In the genomic region with DNA sequence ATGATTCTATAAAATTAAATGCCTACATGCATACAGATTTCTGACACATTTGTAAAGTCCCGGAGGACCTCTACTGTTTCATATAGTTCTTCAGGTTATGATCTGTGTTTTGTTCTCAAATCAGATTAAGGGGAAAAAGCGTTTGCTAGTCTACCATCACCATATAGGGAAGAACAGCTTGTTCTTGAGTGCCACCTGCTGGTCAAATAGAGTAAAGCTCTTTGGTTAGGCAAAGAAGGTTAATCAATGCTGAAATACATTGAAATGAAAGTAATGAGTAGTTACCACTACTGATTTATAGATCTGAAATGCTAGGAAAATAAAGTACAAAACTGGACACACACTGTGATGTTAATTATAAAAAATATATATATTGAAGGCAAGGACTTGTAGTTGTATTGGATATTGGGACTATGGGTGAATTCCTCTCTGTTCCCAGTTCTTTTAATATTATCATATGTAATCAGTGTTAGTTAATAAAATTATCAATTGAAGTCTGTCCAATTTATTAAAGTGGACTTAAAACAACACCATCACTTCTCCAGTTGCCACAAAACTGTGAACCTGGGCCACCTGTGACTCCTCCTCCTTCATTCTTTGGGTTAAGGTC, we compare ENCODE assay signal across 8 cellular contexts.
DNase-seq lines count a peak whose midpoint lies in the region; ATAC-seq, FAIRE-seq and TF ChIP-seq lines count a peak whose summit lies in the region.

No MANE protein-coding gene starts in this region.

- intact Hi-C loops in activated naive CD4-positive, alpha-beta T cell treated with anti-CD3 and anti-CD28 coated beads for 36 hours (cut with micrococcal nuclease), result loop anchor here (1.0 to 5.0 kb wide), 6 partner anchors 71 to 733 kb away; a partner anchor contains a TSS
- intact Hi-C loops in HepG2 (cut with micrococcal nuclease; ENCODE audit: unreplicated experiment), result loop anchor here (1.0 to 5.0 kb wide), 5 partner anchors 27 to 401 kb away; no protein-coding TSS in a partner anchor
- intact Hi-C loops in stomach (cut with DNase I; ENCODE audit: low total_unique reads), result loop anchor here (5.0 kb wide), 1 partner anchor 116 kb away; no protein-coding TSS in a partner anchor

- H2AFZ ChIP-seq in HepG2 (ENCODE audit: low read length), result no peak overlapping the region

- no peaks in the 10 kb centered on the region for H4K20me1 ChIP-seq in HepG2 (ENCODE audit: insufficient read depth, low read length)

- in situ Hi-C loops in HepG2 (cut with HindIII; ENCODE audit: extremely low pct_ligation_motif_present, low pct_unique_long_range_greater_than_20kb), result loop anchor here (5.0 kb wide), 3 partner anchors 76 to 231 kb away; no protein-coding TSS in a partner anchor

- no peak overlapping the region for H3K9ac ChIP-seq in HepG2 (ENCODE audit: insufficient read depth, low read depth, low read length)

- FAIRE-seq in HepG2 (lab: Jason Lieb, UNC), result peak; percentile 87

- no peaks in the 10 kb centered on the region for H3K4me1 Mint-ChIP-seq in activated naive CD4-positive, alpha-beta T cell treated with anti-CD3 and anti-CD28 coated beads for 36 hours (ENCODE audit: low read depth)

- TF ChIP-seq RAD21 in HepG2 (CRISPR knock-in tag; IDR thresholded peaks at IDR 0.05), result peak; percentile 83

- H3K9me3 Mint-ChIP-seq in activated naive CD4-positive, alpha-beta T cell treated with anti-CD3 and anti-CD28 coated beads for 36 hours, result no peaks in the 10 kb centered on the region

- H3K27ac ChIP-seq in caudate nucleus (ENCODE audit: low read depth, low read length), result peak overlapping the region; percentile 4
- H3K27ac ChIP-seq in HepG2 (ENCODE audit: extremely low read length, insufficient read depth, low read length), result no peak overlapping the region
- H3K27ac ChIP-seq in stomach, result peak overlapping the region in 2 of 5 donors; percentile 44 to 50

- no peaks in the 10 kb centered on the region for H3K79me2 ChIP-seq in HepG2 (ENCODE audit: insufficient read depth, low read length)

- no TSS peak for BruUV-seq in HepG2 (replicated peaks; lab: Mats Ljungman, UMichigan)

- H3K36me3 Mint-ChIP-seq in activated naive CD4-positive, alpha-beta T cell treated with anti-CD3 and anti-CD28 coated beads for 36 hours (ENCODE audit: low read depth), result no peaks in the 10 kb centered on the region

- H3K4me3 Mint-ChIP-seq in activated naive CD4-positive, alpha-beta T cell treated with anti-CD3 and anti-CD28 coated beads for 36 hours, result no peak overlapping the region

- H3K4me2 ChIP-seq in HepG2 (ENCODE audit: low read depth, low read length), result no peak overlapping the region

- no peak overlapping the region for H3K4me3 ChIP-seq in HepG2 (replicated peaks in 1 of 3; ENCODE audit: insufficient read depth in 1 of 3, low read depth in 2 of 3, low read length in 3 of 3)
- no peak overlapping the region for H3K4me3 ChIP-seq in stomach

- CTCF ChIA-PET in activated naive CD4-positive, alpha-beta T cell treated with anti-CD3 and anti-CD28 coated beads for 36 hours (lab: Charles Lee), result interaction anchor here (0.6 to 11.8 kb wide), 17 partner anchors 9 to 230 kb away, joined by 3 to 160 read pairs (median 4); no protein-coding TSS in a partner anchor
- CTCF ChIA-PET in HepG2 (lab: Yijun Ruan, JAX; ENCODE audit: low intra/inter-chr PET ratio, low total read pairs), result interaction anchor here (1.8 to 3.9 kb wide), 4 partner anchors 27 to 230 kb away, joined by 6 to 53 read pairs (median 12); no protein-coding TSS in a partner anchor

- no peak overlapping the region for H3K27ac Mint-ChIP-seq in activated naive CD4-positive, alpha-beta T cell treated with anti-CD3 and anti-CD28 coated beads for 36 hours

- H3K27me3 Mint-ChIP-seq in activated naive CD4-positive, alpha-beta T cell treated with anti-CD3 and anti-CD28 coated beads for 36 hours (ENCODE audit: low read depth), result peaks cover 7% of the 10 kb centered on the region

- DNase-seq in activated naive CD4-positive, alpha-beta T cell treated with anti-CD3 and anti-CD28 coated beads for 36 hours, result peak; percentile 68
- no peak for DNase-seq in activated naive CD4-positive, alpha-beta T cell (lab: John Stamatoyannopoulos, UW)
- DNase-seq in SHP77 treated with DMSO at 0.1 percent for 48 hours (lab: John Stamatoyannopoulos, UW), result peak; percentile 64
- DNase-seq in caudate nucleus (lab: John Stamatoyannopoulos, UW), result peak in 8 of 61 donors; percentile 3 to 58 (median 22)
- peak; percentile 71 for DNase-seq in HepG2 (ENCODE audit: low spot score)
- peak; percentile 40 for DNase-seq in stomach

- H3K9me3 ChIP-seq in HepG2 (ENCODE audit: low read length) (no peaks in the 10 kb centered on the region), stomach (no peaks in the 10 kb centered on the region)

- no peaks in the 10 kb centered on the region for H3K27me3 ChIP-seq in HepG2 (ENCODE audit: control insufficient read depth in 1 of 2, insufficient read depth in 2 of 2, low read length in 2 of 2)
- no peaks in the 10 kb centered on the region for H3K27me3 ChIP-seq in stomach

- POLR2A ChIA-PET in HepG2 (lab: Yijun Ruan, JAX), result interaction anchor here (1.0 to 1.5 kb wide), 2 partner anchors 25 to 116 kb away, joined by 3 to 4 read pairs; no protein-coding TSS in a partner anchor

- H3K4me1 ChIP-seq in HepG2 (ENCODE audit: insufficient read depth, low read length), result peaks cover 28% of the 10 kb centered on the region
- H3K4me1 ChIP-seq in stomach, result peaks cover 12 to 75% (median 42%) of the 10 kb centered on the region in 4 donors

- ATAC-seq in GM21786 (IDR thresholded peaks at IDR 0.05; ENCODE audit: unreplicated experiment), result peak; percentile 62
- peak; percentile 74 for ATAC-seq in HepG2

- no peak for TF ChIP-seq POLR2A in HepG2 (IDR thresholded peaks at IDR 0.05; ENCODE audit: insufficient read depth in 1 of 2, low read depth in 2 of 2, low read length in 2 of 2)
- no peak for TF ChIP-seq POLR2A in stomach (IDR thresholded peaks at IDR 0.05)

- WGBS in HepG2 (ENCODE audit: low lambda C conversion rate), result 9% methylated on average over 2 of the region's 2 CpGs
- WGBS in stomach, 5 donors, result 0 to 3% (median 0%) methylated on average over 2 of the region's 2 CpGs

- H3K36me3 ChIP-seq in HepG2 (replicated peaks in 1 of 2; ENCODE audit: control insufficient read depth in 1 of 2, insufficient read depth in 2 of 2, low read length in 2 of 2) (peaks cover 6 to 10% of the 10 kb centered on the region in 2 experiments; a peak in 4 of 5 replicates), stomach (peaks cover 0 to 51% (median 34%) of the 10 kb centered on the region in 4 donors)

- TF ChIP-seq CTCF in LNCAP (IDR thresholded peaks at IDR 0.05) (peak; percentile 90), HepG2 (CRISPR knock-in tag; IDR thresholded peaks at IDR 0.05) (peak; percentile 84), stomach (IDR thresholded peaks at IDR 0.05) (peak in 5 of 7 experiments; percentile 79 to 88 (median 85))

- no peak for TF ChIP-seq EP300 in HepG2 (IDR thresholded peaks at IDR 0.05; ENCODE audit: low read depth in 2 of 2, low read length in 2 of 2)
- TF ChIP-seq EP300 in HepG2 (CRISPR knock-in tag; IDR thresholded peaks at IDR 0.05; ENCODE audit: borderline replicate concordance), result no peak
- TF ChIP-seq EP300 in stomach (IDR thresholded peaks at IDR 0.05), result no peak

TF ChIP-seq in HepG2, 621 proteins besides CTCF, POLR2A, EP300 and RAD21 (continues in another document):
- TF ChIP-seq TGIF2 (CRISPR knock-in tag; IDR thresholded peaks at IDR 0.05) (no peak), PTBP1 (IDR thresholded peaks at IDR 0.05; ENCODE audit: low read depth, low read length, poor library complexity, severe bottlenecking) (no peak), ZNF644 (CRISPR knock-in tag; IDR thresholded peaks at IDR 0.05; ENCODE audit: low read depth) (no peak), KDM3A (CRISPR knock-in tag; IDR thresholded peaks at IDR 0.05; ENCODE audit: low read depth) (no peak), ZNF790 (CRISPR knock-in tag; IDR thresholded peaks at IDR 0.05; ENCODE audit: borderline replicate concordance) (no peak), ELF1 (CRISPR knock-in tag; IDR thresholded peaks at IDR 0.05) (no peak), RARG (CRISPR knock-in tag; IDR thresholded peaks at IDR 0.05; ENCODE audit: low read depth) (no peak), ZNF501 (CRISPR knock-in tag; IDR thresholded peaks at IDR 0.05) (no peak), ZBTB21 (CRISPR knock-in tag; IDR thresholded peaks at IDR 0.05) (no peak), CEBPG (CRISPR knock-in tag; IDR thresholded peaks at IDR 0.05) (0 out of 2 replicates have a peak, but pooled peaks have one; percentile 18), ZNF207 (IDR thresholded peaks at IDR 0.05; ENCODE audit: borderline replicate concordance) (no peak), GTF2F1 (IDR thresholded peaks at IDR 0.05; ENCODE audit: low read length) (no peak), ZNF253 (CRISPR knock-in tag; IDR thresholded peaks at IDR 0.05; ENCODE audit: borderline replicate concordance) (no peak), CREB1 (IDR thresholded peaks at IDR 0.05) (no peak), CREB1 (CRISPR knock-in tag; IDR thresholded peaks at IDR 0.05) (no peak), STAG1 (CRISPR knock-in tag; IDR thresholded peaks at IDR 0.05) (peak; percentile 94), DNMT3B (CRISPR knock-in tag; conservative IDR thresholded peaks at IDR 0.05) (no peak)
- TF ChIP-seq, protein P1, sequence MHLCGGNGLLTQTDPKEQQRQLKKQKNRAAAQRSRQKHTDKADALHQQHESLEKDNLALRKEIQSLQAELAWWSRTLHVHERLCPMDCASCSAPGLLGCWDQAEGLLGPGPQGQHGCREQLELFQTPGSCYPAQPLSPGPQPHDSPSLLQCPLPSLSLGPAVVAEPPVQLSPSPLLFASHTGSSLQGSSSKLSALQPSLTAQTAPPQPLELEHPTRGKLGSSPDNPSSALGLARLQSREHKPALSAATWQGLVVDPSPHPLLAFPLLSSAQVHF (CRISPR knock-in tag; IDR thresholded peaks at IDR 0.05), result no peak
- TF ChIP-seq, protein P2, sequence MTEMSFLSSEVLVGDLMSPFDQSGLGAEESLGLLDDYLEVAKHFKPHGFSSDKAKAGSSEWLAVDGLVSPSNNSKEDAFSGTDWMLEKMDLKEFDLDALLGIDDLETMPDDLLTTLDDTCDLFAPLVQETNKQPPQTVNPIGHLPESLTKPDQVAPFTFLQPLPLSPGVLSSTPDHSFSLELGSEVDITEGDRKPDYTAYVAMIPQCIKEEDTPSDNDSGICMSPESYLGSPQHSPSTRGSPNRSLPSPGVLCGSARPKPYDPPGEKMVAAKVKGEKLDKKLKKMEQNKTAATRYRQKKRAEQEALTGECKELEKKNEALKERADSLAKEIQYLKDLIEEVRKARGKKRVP (CRISPR knock-in tag; IDR thresholded peaks at IDR 0.05), result 0 out of 4 replicates have a peak, but pooled peaks of 1 of the 2 experiments have one; percentile 33
- TF ChIP-seq, protein P3, sequence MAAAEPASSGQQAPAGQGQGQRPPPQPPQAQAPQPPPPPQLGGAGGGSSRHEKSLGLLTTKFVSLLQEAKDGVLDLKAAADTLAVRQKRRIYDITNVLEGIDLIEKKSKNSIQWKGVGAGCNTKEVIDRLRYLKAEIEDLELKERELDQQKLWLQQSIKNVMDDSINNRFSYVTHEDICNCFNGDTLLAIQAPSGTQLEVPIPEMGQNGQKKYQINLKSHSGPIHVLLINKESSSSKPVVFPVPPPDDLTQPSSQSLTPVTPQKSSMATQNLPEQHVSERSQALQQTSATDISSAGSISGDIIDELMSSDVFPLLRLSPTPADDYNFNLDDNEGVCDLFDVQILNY (CRISPR knock-in tag; conservative IDR thresholded peaks at IDR 0.05), result no peak

Comparison
In these comparisons a context has a peak if more than half of its experiments do, and no peak if none do; other contexts are left out.
1. DNase-seq: peak in activated naive CD4-positive, alpha-beta T cell treated with anti-CD3 and anti-CD28 coated beads for 36 hours (single experiment), SHP77 treated with DMSO at 0.1 percent for 48 hours (single experiment), HepG2 (single experiment) and stomach (single experiment); none in activated naive CD4-positive, alpha-beta T cell (0 of 4).
2. Peak in every context shown above with its lines, with median percentiles within 50 percentile points of each other: CTCF ChIP-seq.